ENCODE assay signal across 20 cellular contexts in genomic region chr4:26271703-26272102, GRCh38.
"Had no signal": no experiment of that assay in that cellular context is flagged by ENCODE, and none has a peak within 500 bp of the region (broad histone marks: within the 10 kb centered on the region; RNA-seq: fewer than 3 reads in every experiment).

No MANE protein-coding gene starts in this region.

- H3K4me3 ChIP-seq: K562, MG63, SJSA1, SK-N-MC had no signal

- H3K27ac ChIP-seq: SJSA1, SK-N-MC had no signal

- FAIRE-seq: K562, RCC 7860 had no signal

- H3K4me1 ChIP-seq: SJSA1 had no signal

- H3K27me3 ChIP-seq: MG63, SJSA1 had no signal

- H3K9me3 ChIP-seq: MG63, SJSA1 had no signal

- DNase-seq: MG63, NCI-H1092 treated with DMSO at 0.1 percent for 48 hours, NCI-H1436, NCI-H187, NCI-H2029, NCI-H2081 treated with DMSO at 0.1 percent for 48 hours, NCI-H2171, NCI-H226, NCI-H446, NCI-H510A, NCI-H524 treated with DMSO at 0.1 percent for 48 hours, NCI-H69, NCI-H774, Right ventricle myocardium superior, RPMI8226, SIG-M5 had no signal

- H3K36me3 ChIP-seq: MG63, SJSA1 had no signal
